In the genomic region with DNA sequence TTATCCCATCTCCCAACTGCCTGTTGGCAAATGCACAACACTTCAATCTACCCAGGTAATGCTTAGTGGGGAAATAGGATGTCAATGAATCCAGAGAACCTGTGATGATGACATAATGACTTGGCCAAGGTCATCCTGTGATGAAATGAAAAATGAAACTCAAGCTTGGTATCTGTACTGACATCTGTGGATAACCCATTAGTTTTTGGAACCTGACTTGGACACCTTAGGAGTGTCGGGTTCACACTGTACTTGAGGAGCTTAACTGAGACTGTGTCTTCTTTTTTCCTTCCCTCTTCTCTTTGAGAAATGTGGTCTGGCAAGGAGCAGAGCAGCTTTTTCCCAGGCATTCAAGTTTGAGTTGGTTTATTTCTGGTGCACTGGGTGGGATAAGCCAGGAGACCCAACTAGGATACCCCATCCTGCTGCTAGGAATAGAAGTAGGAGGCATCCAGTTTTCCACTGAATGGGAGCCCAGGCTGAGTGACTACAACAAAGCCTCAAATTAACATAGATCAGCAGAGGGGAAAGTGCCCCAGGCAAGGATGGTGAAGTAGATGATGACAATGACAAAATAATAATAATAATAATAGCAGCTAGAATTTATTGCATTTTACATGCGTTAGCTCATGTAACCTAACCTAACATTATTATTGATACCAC, we compare ENCODE assay signal across 1 cellular context.
TF ChIP-seq lines count a peak whose summit lies in the region.

No MANE protein-coding gene starts in this region.

TF ChIP-seq in HepG2, 621 proteins besides CTCF, POLR2A, EP300 and RAD21:
- TF ChIP-seq CC2D1A (CRISPR knock-in tag; IDR thresholded peaks at IDR 0.05) (no peak), ATF7 (IDR thresholded peaks at IDR 0.05) (peak; percentile 21; the same call in 1 of the 2 replicates), ATF7 (CRISPR knock-in tag; IDR thresholded peaks at IDR 0.05) (no peak)
